Comparison of ENCODE assay signal across 9 cellular contexts in genomic region chr22:45007247-45007945, GRCh38. TPM values are rescaled to one million over a fixed set of nuclear protein-coding genes. Genes with fewer than 3 reads are reported as not detected.
DNase-seq lines count a peak whose midpoint lies in the region; ATAC-seq and TF ChIP-seq lines count a peak whose summit lies in the region.
"Had no signal": no experiment of that assay in that cellular context is flagged by ENCODE, and none has a peak within 500 bp of the region (broad histone marks: within the 10 kb centered on the region; RNA-seq: fewer than 3 reads in every experiment).

No MANE protein-coding gene starts in this region.

- ATAC-seq in GM19023 (IDR thresholded peaks at IDR 0.05; ENCODE audit: unreplicated experiment) (no peak), GM21529 (IDR thresholded peaks at IDR 0.05; ENCODE audit: unreplicated experiment) (no peak)

- H3K36me3 ChIP-seq in endodermal cell (ENCODE audit: control insufficient read depth, insufficient read depth, low read length) (peaks cover 26% of the 10 kb centered on the region), neuron (ENCODE audit: insufficient read depth, low read length) (peaks cover 19% of the 10 kb centered on the region)

- no peak for TF ChIP-seq CTCF in endodermal cell (conservative IDR thresholded peaks at IDR 0.05)

- H3K9me3 Mint-ChIP-seq in endodermal cell, result no peaks in the 10 kb centered on the region
- H3K9me3 Mint-ChIP-seq: activated naive CD4-positive, alpha-beta T cell treated with anti-CD3 and anti-CD28 coated beads, Interleukin-2, amount 50 U/mL, for 24 hours had no signal

- H3K27me3 ChIP-seq in endodermal cell (ENCODE audit: control insufficient read depth, insufficient read depth, low read length, poor library complexity, severe bottlenecking) (no peaks in the 10 kb centered on the region), neuron (ENCODE audit: insufficient read depth, low read length) (no peaks in the 10 kb centered on the region)

- H3K9me3 ChIP-seq in endodermal cell (ENCODE audit: control insufficient read depth, low read length), result peaks cover 3% of the 10 kb centered on the region
- H3K9me3 ChIP-seq in neuron (ENCODE audit: low read length), result peaks cover 3% of the 10 kb centered on the region

- H3K4me3 ChIP-seq in endodermal cell (ENCODE audit: low read length) (peak overlapping the region; percentile 89), neuron (ENCODE audit: low read length) (peak overlapping the region; percentile 95)

- 0% methylated on average over 10 to 48 of the region's 91 CpGs for WGBS in endodermal cell (ENCODE audit: insufficient coverage in 1 of 2, insufficient read length in 1 of 2), 2 experiments

- peak overlapping the region; percentile 74 for H3K27ac Mint-ChIP-seq in endodermal cell
- H3K27ac Mint-ChIP-seq: activated naive CD4-positive, alpha-beta T cell treated with anti-CD3 and anti-CD28 coated beads, Interleukin-2, amount 50 U/mL, for 24 hours had no signal

- peak overlapping the region; percentile 74 for H3K4me3 Mint-ChIP-seq in endodermal cell

- peaks cover 3% of the 10 kb centered on the region for H3K27me3 Mint-ChIP-seq in endodermal cell (ENCODE audit: insufficient read depth)

- H3K4me1 ChIP-seq in endodermal cell (ENCODE audit: control insufficient read depth, insufficient read depth, low read length), result peaks cover 3% of the 10 kb centered on the region
- peaks cover 24% of the 10 kb centered on the region for H3K4me1 ChIP-seq in neuron (ENCODE audit: insufficient read depth, low read length)

- peak overlapping the region; percentile 95 for H3K27ac ChIP-seq in endodermal cell (ENCODE audit: low read depth, low read length)

- peaks cover 32% of the 10 kb centered on the region for H3K4me1 Mint-ChIP-seq in endodermal cell

- peaks cover 27% of the 10 kb centered on the region for H3K36me3 Mint-ChIP-seq in endodermal cell (ENCODE audit: low read depth)
- H3K36me3 Mint-ChIP-seq: activated naive CD4-positive, alpha-beta T cell treated with anti-CD3 and anti-CD28 coated beads, Interleukin-2, amount 50 U/mL, for 24 hours had no signal

- peak overlapping the region; percentile 66 for H3K9ac ChIP-seq in endodermal cell (ENCODE audit: extremely low read depth, low read length, poor library complexity, severe bottlenecking)

- H2AFZ ChIP-seq in neuron (ENCODE audit: low read depth, low read length), result no peak overlapping the region

- DNase-seq in C1 segment of cervical spinal cord (lab: John Stamatoyannopoulos, UW), result peak in 10 of 14 donors; percentile 12 to 78 (median 43)
- DNase-seq in NCI-H526 treated with DMSO at 0.1 percent for 48 hours (lab: John Stamatoyannopoulos, UW), result peak; percentile 36
- DNase-seq in endodermal cell, result peak; percentile 95
- no peak for DNase-seq in hepatic stellate cell (ENCODE audit: low spot score)
- no peak for DNase-seq in T-helper 1 cell

RNA-seq across cellular contexts. Expression of gene PHF21B, which starts 2.4 kb away (rescaled TPM):
- total RNA-seq in endodermal cell, result 10 to 100 TPM; 57.5 to 69.2 TPM
- 45.2 TPM for polyA plus RNA-seq in endodermal cell (2013, experiment 1 of 2)
- 35.4 TPM for polyA plus RNA-seq in endodermal cell (2013, experiment 2 of 2)

Comparison
In these comparisons a context has a peak if more than half of its experiments do, and no peak if none do; other contexts are left out.
1. DNase-seq: peak in C1 segment of cervical spinal cord (10 of 14), NCI-H526 treated with DMSO at 0.1 percent for 48 hours (single experiment) and endodermal cell (single experiment); none in hepatic stellate cell (single experiment) and T-helper 1 cell (0 of 5).